In genomic region chr6:31969712-31970603, GRCh38 we compare ENCODE assay signal across 8 cellular contexts. TPM values are rescaled to one million over a fixed set of nuclear protein-coding genes. Genes with fewer than 3 reads are reported as not detected.
DNase-seq lines count a peak whose midpoint lies in the region; TF ChIP-seq lines count a peak whose summit lies in the region.

No MANE protein-coding gene starts in this region.

- H3K36me3 Mint-ChIP-seq in brain = peaks cover 45% of the 10 kb centered on the region
- H3K36me3 Mint-ChIP-seq in nephron (ENCODE audit: low read depth) = peaks cover 44% of the 10 kb centered on the region

- TF ChIP-seq CTCF in AG10803 (conservative IDR thresholded peaks at IDR 0.05; ENCODE audit: low read length) (no peak), HL-60 (IDR thresholded peaks at IDR 0.05; ENCODE audit: insufficient read depth, low read length) (no peak), brain (conservative IDR thresholded peaks at IDR 0.05) (no peak), nephron (IDR thresholded peaks at IDR 0.05; ENCODE audit: unreplicated experiment in 3 of 3) (no peak), GM20000 (IDR thresholded peaks at IDR 0.05; ENCODE audit: extremely low read depth, missing control alignments) (no peak)

- DNase-seq in AG10803 (ENCODE audit: low read depth) (no peak), HL-60 (ENCODE audit: low read depth in 1 of 2, low spot score in 1 of 2) (no peak), GF-D8 (lab: John Stamatoyannopoulos, UW) (no peak), NCI-H2107 (lab: John Stamatoyannopoulos, UW) (no peak), GM20000 (ENCODE audit: low spot score) (no peak), NCI-H1930 (lab: John Stamatoyannopoulos, UW) (no peak)

- H3K27ac ChIP-seq in HL-60 (replicated peaks) = no peak overlapping the region

- H3K27me3 ChIP-seq in HL-60 (ENCODE audit: insufficient read depth, poor library complexity, severe bottlenecking) = no peaks in the 10 kb centered on the region

- H3K27ac Mint-ChIP-seq in brain = peak overlapping the region; percentile 67 to 100 (median 99)
- H3K27ac Mint-ChIP-seq in nephron = peak overlapping the region; percentile 37 to 59 (median 48)

- H3K9me3 Mint-ChIP-seq in brain = peaks cover 0 to 9% (median 3%) of the 10 kb centered on the region in 5 experiments
- peaks cover 3% of the 10 kb centered on the region for H3K9me3 Mint-ChIP-seq in nephron

- H3K4me1 Mint-ChIP-seq in brain (peaks cover 48% of the 10 kb centered on the region), nephron (peaks cover 27% of the 10 kb centered on the region)

- H3K4me3 Mint-ChIP-seq in brain = peak overlapping the region; percentile 75 to 91 (median 87)
- H3K4me3 Mint-ChIP-seq in nephron = peak overlapping the region; percentile 96 to 99 (median 99)

- H3K4me3 ChIP-seq in AG10803 (ENCODE audit: low read length) = peak overlapping the region; percentile 94
- H3K4me3 ChIP-seq in HL-60 (replicated peaks; ENCODE audit: insufficient read depth, low read length) = peak overlapping the region; percentile 82

- peaks cover 6% of the 10 kb centered on the region for H3K27me3 Mint-ChIP-seq in brain
- H3K27me3 Mint-ChIP-seq in nephron (ENCODE audit: low read depth) = no peaks in the 10 kb centered on the region

RNA-seq across cellular contexts. Expression of gene DXO, which starts 2.0 kb away (rescaled TPM):
- polyA plus RNA-seq in brain (ENCODE audit: insufficient read depth, low read depth, low replicate concordance) = 32.3 TPM

RNA-seq across cellular contexts. Expression of gene SKIC2, which starts 11.0 kb away (rescaled TPM):
- 49.0 TPM for polyA plus RNA-seq in brain (ENCODE audit: insufficient read depth, low read depth, low replicate concordance)

RNA-seq across cellular contexts. Expression of gene NELFE, which starts 11.2 kb away (rescaled TPM):
- 200 TPM for polyA plus RNA-seq in brain (ENCODE audit: insufficient read depth, low read depth, low replicate concordance)

RNA-seq across cellular contexts. Expression of gene C4A, which starts 11.9 kb away (rescaled TPM):
- polyA plus RNA-seq in brain (ENCODE audit: insufficient read depth, low read depth, low replicate concordance) = 25.3 TPM

RNA-seq across cellular contexts. Expression of gene CFB, which starts 24.1 kb away (rescaled TPM):
- 4.8 TPM for polyA plus RNA-seq in brain (ENCODE audit: insufficient read depth, low read depth, low replicate concordance)
